8 cellular contexts compared by ENCODE assay signal in genomic region chr10:61733358-61733940, GRCh38.
DNase-seq lines count a peak whose midpoint lies in the region; ATAC-seq, FAIRE-seq and TF ChIP-seq lines count a peak whose summit lies in the region.

No MANE protein-coding gene starts in this region.

- H2BK120ac ChIP-seq in H1 (replicated peaks; ENCODE audit: low read depth, low read length): no peak overlapping the region

- H4K91ac ChIP-seq in H1 (replicated peaks; ENCODE audit: insufficient read length, low read length): no peak overlapping the region

- H3K27ac Mint-ChIP-seq in naive B cell: no peak overlapping the region

- no peak overlapping the region for H3K14ac ChIP-seq in H1 (ENCODE audit: insufficient read length)

- no TSS peak for BruUV-seq in OCI-LY7 (replicated peaks; lab: Mats Ljungman, UMichigan)

- POLR2A ChIA-PET in OCI-LY7 (lab: Charles Lee) (interaction anchor here (0.6 to 1.0 kb wide), 2 partner anchors 168 to 640 kb away, joined by 3 read pairs; partner anchors contain the start of gene ARID5B), H1 (lab: Charles Lee; ENCODE audit: partially characterized antibody) (no interaction called here)

- no peak overlapping the region for H2BK5ac ChIP-seq in H1 (ENCODE audit: low read depth, low read length)

- H2BK15ac ChIP-seq in H1 (ENCODE audit: low read length): no peak overlapping the region

- no peak overlapping the region for H3K4me3 ChIP-seq in HAP-1
- H3K4me3 ChIP-seq in OCI-LY7 (ENCODE audit: low read depth, low read length, poor library complexity, severe bottlenecking): no peak overlapping the region
- no peak overlapping the region for H3K4me3 ChIP-seq in H1 (ENCODE audit: extremely low read depth in 1 of 4, insufficient read depth in 2 of 4, low read depth in 3 of 4, low read length in 4 of 4)

- in situ Hi-C loops in HAP-1 (cut with MboI; ENCODE audit: low sequenced_read_pairs): loop anchor here (25.0 kb wide), 1 partner anchor 921 kb away; no protein-coding TSS in a partner anchor

- H3K18ac ChIP-seq in H1 (ENCODE audit: extremely low read depth, low read length): no peak overlapping the region

- no peak overlapping the region for H4K8ac ChIP-seq in H1 (ENCODE audit: extremely low read depth, insufficient read depth, low read length)

- no peaks in the 10 kb centered on the region; the same call in 1 of the 2 replicates for H3K23me2 ChIP-seq in H1 (ENCODE audit: low read depth, low read length)

- CTCF ChIA-PET in OCI-LY7 (lab: Charles Lee; ENCODE audit: unreplicated experiment): no interaction called here
- CTCF ChIA-PET in H1 (lab: Charles Lee; ENCODE audit: partially characterized antibody): interaction anchor here (0.7 to 9.2 kb wide), 16 partner anchors 8 to 918 kb away, joined by 3 to 49 read pairs (median 4); no protein-coding TSS in a partner anchor

- H3K4me1 Mint-ChIP-seq in naive B cell: no peaks in the 10 kb centered on the region

- no peak overlapping the region for H2BK12ac ChIP-seq in H1 (ENCODE audit: low read depth, low read length)

- no peaks in the 10 kb centered on the region for H3K9me3 ChIP-seq in HAP-1
- no peaks in the 10 kb centered on the region for H3K9me3 ChIP-seq in OCI-LY7 (ENCODE audit: low read length)
- H3K9me3 ChIP-seq in H1 (ENCODE audit: insufficient read depth in 2 of 2, low read depth in 1 of 2, low read length in 1 of 2): no peaks in the 10 kb centered on the region

- H3K36me3 ChIP-seq in HAP-1 (replicated peaks) (no peaks in the 10 kb centered on the region), OCI-LY7 (ENCODE audit: insufficient read depth, low read length) (no peaks in the 10 kb centered on the region), H1 (ENCODE audit: control insufficient read depth in 2 of 4, insufficient read depth in 4 of 4, low read length in 3 of 4) (no peaks in the 10 kb centered on the region)

- H4K20me1 ChIP-seq in OCI-LY7 (ENCODE audit: insufficient read depth, low read length) (no peaks in the 10 kb centered on the region), H1 (replicated peaks in 1 of 2; ENCODE audit: control insufficient read depth in 1 of 2, insufficient read depth in 2 of 2, low read length in 2 of 2) (no peaks in the 10 kb centered on the region)

- H3K27ac ChIP-seq in OCI-LY7 (ENCODE audit: low read depth, low read length, poor library complexity, severe bottlenecking) (no peak overlapping the region), H1 (ENCODE audit: low read depth, low read length) (no peak overlapping the region)

- no peak overlapping the region for H2BK20ac ChIP-seq in H1 (ENCODE audit: low read length)

- intact Hi-C loops in OCI-LY7 (cut with micrococcal nuclease; ENCODE audit: unreplicated experiment): loop anchor here (10.0 kb wide), 1 partner anchor 919 kb away; no protein-coding TSS in a partner anchor

- ATAC-seq in naive B cell (ENCODE audit: low read depth in 2 of 2) (no peak), GM19455 (IDR thresholded peaks at IDR 0.05; ENCODE audit: unreplicated experiment) (no peak)

- peak; percentile 76 to 79 for TF ChIP-seq RAD21 in H1 (IDR thresholded peaks at IDR 0.05 in 1 of 2, conservative IDR thresholded peaks at IDR 0.05 in 1 of 2; ENCODE audit: low read depth in 2 of 2, low read length in 2 of 2)

- H3K56ac ChIP-seq in H1 (replicated peaks; ENCODE audit: insufficient read length, low read depth, low read length): no peak overlapping the region

- no peak overlapping the region for H3K4ac ChIP-seq in H1 (replicated peaks; ENCODE audit: insufficient read length, low read depth, low read length)

- H3K27me3 Mint-ChIP-seq in naive B cell: peaks cover 0 to 43% (median 28%) of the 10 kb centered on the region in 3 donors

- no peaks in the 10 kb centered on the region for H3K27me3 ChIP-seq in HAP-1 (ENCODE audit: low read depth)
- no peaks in the 10 kb centered on the region for H3K27me3 ChIP-seq in H1 (replicated peaks in 1 of 4; ENCODE audit: control insufficient read depth in 3 of 4, extremely low read depth in 1 of 4, insufficient read depth in 3 of 4, low read length in 3 of 4)

- peaks cover 0 to 2% (median 0%) of the 10 kb centered on the region in 7 donors for H3K9me3 Mint-ChIP-seq in naive B cell

- FAIRE-seq in H1 (lab: Jason Lieb, UNC): peak; percentile 87

- no peak for TF ChIP-seq EP300 in H1 (IDR thresholded peaks at IDR 0.05; ENCODE audit: borderline replicate concordance in 1 of 2, low read depth in 2 of 2, low read length in 2 of 2)

- no peaks in the 10 kb centered on the region for H3K9me2 ChIP-seq in OCI-LY7 (ENCODE audit: insufficient read depth, low read length)

- TF ChIP-seq CTCF in OCI-LY7 (conservative IDR thresholded peaks at IDR 0.05; ENCODE audit: low read length): peak; percentile 91
- TF ChIP-seq CTCF in H1 (IDR thresholded peaks at IDR 0.05; ENCODE audit: control extremely low read depth in 1 of 3, insufficient read depth in 1 of 3, low read depth in 1 of 3, low read length in 3 of 3): peak in 2 of 3 experiments; percentile 46 to 61; a peak in 2 of 4 replicates

- no peaks in the 10 kb centered on the region for H3K79me1 ChIP-seq in H1 (ENCODE audit: low read depth, low read length)

- H3K23ac ChIP-seq in H1 (ENCODE audit: insufficient read length): no peak overlapping the region

- DNase-seq in DMS 273 (lab: John Stamatoyannopoulos, UW; ENCODE audit: unreplicated experiment) (peak; percentile 68), DMS 273 treated with DMSO at 0.1 percent for 48 hours (lab: John Stamatoyannopoulos, UW) (no peak), HAP-1 (ENCODE audit: low spot score in 2 of 2) (peak; percentile 57 to 62), OCI-LY7 (ENCODE audit: low spot score) (peak; percentile 56), H1 (ENCODE audit: low read depth in 1 of 2, low spot score in 2 of 2) (no peak), naive B cell (peak; percentile 10), cerebellum (ENCODE audit: low spot score) (no peak)

- H4K5ac ChIP-seq in H1 (ENCODE audit: insufficient read length, low read depth, low read length): no peak overlapping the region

- no peak for TF ChIP-seq POLR2A in H1 (IDR thresholded peaks at IDR 0.05; ENCODE audit: control extremely low read depth in 1 of 2, low read depth in 2 of 2, low read length in 2 of 2)

- no peak overlapping the region for H2AFZ ChIP-seq in OCI-LY7 (ENCODE audit: low read length)
- H2AFZ ChIP-seq in H1 (ENCODE audit: low read length): no peak overlapping the region

- 57% methylated on average over 1 of the region's 1 CpG; no CpG with 5 or more reads in 1 of the 2 experiments for WGBS in H1 (ENCODE audit: extremely low coverage in 1 of 2, insufficient coverage in 1 of 2, insufficient read length in 1 of 2, insufficient replicate concordance in 2 of 2, low coverage in 1 of 2, low lambda C conversion rate in 2 of 2, missing lambda C conversion rate in 1 of 2), 2 experiments

- H3K4me3 Mint-ChIP-seq in naive B cell: no peak overlapping the region

- H3K4me2 ChIP-seq in OCI-LY7 (ENCODE audit: low read length): no peak overlapping the region
- no peak overlapping the region for H3K4me2 ChIP-seq in H1 (ENCODE audit: insufficient read depth in 1 of 2, low read depth in 2 of 2, low read length in 2 of 2)

- H3K79me2 ChIP-seq in OCI-LY7 (ENCODE audit: insufficient read depth, low read depth, low read length) (no peaks in the 10 kb centered on the region), H1 (ENCODE audit: control insufficient read depth in 1 of 2, insufficient read depth in 2 of 2, low read length in 2 of 2) (no peaks in the 10 kb centered on the region)

- no peak overlapping the region for H2AK5ac ChIP-seq in H1 (ENCODE audit: low read depth, low read length)

- H3K4me1 ChIP-seq in HAP-1: no peaks in the 10 kb centered on the region
- H3K4me1 ChIP-seq in OCI-LY7 (ENCODE audit: insufficient read depth, low read length, poor library complexity, severe bottlenecking): no peaks in the 10 kb centered on the region
- H3K4me1 ChIP-seq in H1 (replicated peaks in 1 of 4; ENCODE audit: control insufficient read depth in 3 of 4, insufficient read depth in 4 of 4, low read length in 3 of 4): no peaks in the 10 kb centered on the region

- H3K36me3 Mint-ChIP-seq in naive B cell: no peaks in the 10 kb centered on the region

- no peak overlapping the region for H3K9ac ChIP-seq in H1 (replicated peaks in 1 of 4; ENCODE audit: extremely low read depth in 1 of 4, low read depth in 3 of 4, low read length in 3 of 4)

TF ChIP-seq in H1, 55 proteins besides CTCF, POLR2A, EP300 and RAD21:
- TF ChIP-seq GABPA (IDR thresholded peaks at IDR 0.05; ENCODE audit: borderline replicate concordance, insufficient read depth, low read length) (no peak), MAFK (IDR thresholded peaks at IDR 0.05; ENCODE audit: low read depth, low read length) (peak; percentile 63), MAX (IDR thresholded peaks at IDR 0.05) (no peak)
TF ChIP-seq in H1: peak in this region for 1.

Comparison
In these comparisons a context has a peak if more than half of its experiments do, and no peak if none do; other contexts are left out.
1. DNase-seq: peak in DMS 273 (single experiment), HAP-1 (2 of 2), OCI-LY7 (single experiment) and naive B cell (single experiment); none in DMS 273 treated with DMSO at 0.1 percent for 48 hours (single experiment), H1 (0 of 2) and cerebellum (single experiment).